1 cellular context compared by ENCODE assay signal in genomic region chr16:48188449-48189102, GRCh38.
TF ChIP-seq lines count a peak whose summit lies in the region.

No MANE protein-coding gene starts in this region.

TF ChIP-seq in GM12878, 131 proteins besides CTCF, POLR2A, EP300 and RAD21 (continued from another document and continues in another):
- TF ChIP-seq, protein P1, sequence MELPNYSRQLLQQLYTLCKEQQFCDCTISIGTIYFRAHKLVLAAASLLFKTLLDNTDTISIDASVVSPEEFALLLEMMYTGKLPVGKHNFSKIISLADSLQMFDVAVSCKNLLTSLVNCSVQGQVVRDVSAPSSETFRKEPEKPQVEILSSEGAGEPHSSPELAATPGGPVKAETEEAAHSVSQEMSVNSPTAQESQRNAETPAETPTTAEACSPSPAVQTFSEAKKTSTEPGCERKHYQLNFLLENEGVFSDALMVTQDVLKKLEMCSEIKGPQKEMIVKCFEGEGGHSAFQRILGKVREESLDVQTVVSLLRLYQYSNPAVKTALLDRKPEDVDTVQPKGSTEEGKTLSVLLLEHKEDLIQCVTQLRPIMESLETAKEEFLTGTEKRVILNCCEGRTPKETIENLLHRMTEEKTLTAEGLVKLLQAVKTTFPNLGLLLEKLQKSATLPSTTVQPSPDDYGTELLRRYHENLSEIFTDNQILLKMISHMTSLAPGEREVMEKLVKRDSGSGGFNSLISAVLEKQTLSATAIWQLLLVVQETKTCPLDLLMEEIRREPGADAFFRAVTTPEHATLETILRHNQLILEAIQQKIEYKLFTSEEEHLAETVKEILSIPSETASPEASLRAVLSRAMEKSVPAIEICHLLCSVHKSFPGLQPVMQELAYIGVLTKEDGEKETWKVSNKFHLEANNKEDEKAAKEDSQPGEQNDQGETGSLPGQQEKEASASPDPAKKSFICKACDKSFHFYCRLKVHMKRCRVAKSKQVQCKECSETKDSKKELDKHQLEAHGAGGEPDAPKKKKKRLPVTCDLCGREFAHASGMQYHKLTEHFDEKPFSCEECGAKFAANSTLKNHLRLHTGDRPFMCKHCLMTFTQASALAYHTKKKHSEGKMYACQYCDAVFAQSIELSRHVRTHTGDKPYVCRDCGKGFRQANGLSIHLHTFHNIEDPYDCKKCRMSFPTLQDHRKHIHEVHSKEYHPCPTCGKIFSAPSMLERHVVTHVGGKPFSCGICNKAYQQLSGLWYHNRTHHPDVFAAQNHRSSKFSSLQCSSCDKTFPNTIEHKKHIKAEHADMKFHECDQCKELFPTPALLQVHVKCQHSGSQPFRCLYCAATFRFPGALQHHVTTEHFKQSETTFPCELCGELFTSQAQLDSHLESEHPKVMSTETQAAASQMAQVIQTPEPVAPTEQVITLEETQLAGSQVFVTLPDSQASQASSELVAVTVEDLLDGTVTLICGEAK (IDR thresholded peaks at IDR 0.05; ENCODE audit: borderline replicate concordance) = no peak
- TF ChIP-seq STAT1 (conservative IDR thresholded peaks at IDR 0.05) = no peak
- no peak for TF ChIP-seq SREBF1 (IDR thresholded peaks at IDR 0.05; ENCODE audit: low read length)
- peak; percentile 63; the same call in 1 of the 2 replicates for TF ChIP-seq CHD2 (IDR thresholded peaks at IDR 0.05; ENCODE audit: borderline replicate concordance, low read depth, low read length)
- peak; percentile 92 for TF ChIP-seq BACH1 (IDR thresholded peaks at IDR 0.05; ENCODE audit: borderline replicate concordance)
- no peak for TF ChIP-seq MYC (IDR thresholded peaks at IDR 0.05; ENCODE audit: insufficient read depth, insufficient read length, insufficient replicate concordance, low read length, severe bottlenecking)
- no peak for TF ChIP-seq ZNF592 (IDR thresholded peaks at IDR 0.05)
- no peak for TF ChIP-seq ZNF274 (IDR thresholded peaks at IDR 0.05; ENCODE audit: insufficient read depth, insufficient read length)
- peak; percentile 52; the same call in 1 of the 2 replicates for TF ChIP-seq ZNF687 (IDR thresholded peaks at IDR 0.05)
- no peak; the same call in 1 of the 2 replicates for TF ChIP-seq RAD51 (IDR thresholded peaks at IDR 0.05)
- TF ChIP-seq RCOR1 (conservative IDR thresholded peaks at IDR 0.05; ENCODE audit: low read depth, low read length) = peak; percentile 83; the same call in 1 of the 2 replicates
- TF ChIP-seq, protein P2, sequence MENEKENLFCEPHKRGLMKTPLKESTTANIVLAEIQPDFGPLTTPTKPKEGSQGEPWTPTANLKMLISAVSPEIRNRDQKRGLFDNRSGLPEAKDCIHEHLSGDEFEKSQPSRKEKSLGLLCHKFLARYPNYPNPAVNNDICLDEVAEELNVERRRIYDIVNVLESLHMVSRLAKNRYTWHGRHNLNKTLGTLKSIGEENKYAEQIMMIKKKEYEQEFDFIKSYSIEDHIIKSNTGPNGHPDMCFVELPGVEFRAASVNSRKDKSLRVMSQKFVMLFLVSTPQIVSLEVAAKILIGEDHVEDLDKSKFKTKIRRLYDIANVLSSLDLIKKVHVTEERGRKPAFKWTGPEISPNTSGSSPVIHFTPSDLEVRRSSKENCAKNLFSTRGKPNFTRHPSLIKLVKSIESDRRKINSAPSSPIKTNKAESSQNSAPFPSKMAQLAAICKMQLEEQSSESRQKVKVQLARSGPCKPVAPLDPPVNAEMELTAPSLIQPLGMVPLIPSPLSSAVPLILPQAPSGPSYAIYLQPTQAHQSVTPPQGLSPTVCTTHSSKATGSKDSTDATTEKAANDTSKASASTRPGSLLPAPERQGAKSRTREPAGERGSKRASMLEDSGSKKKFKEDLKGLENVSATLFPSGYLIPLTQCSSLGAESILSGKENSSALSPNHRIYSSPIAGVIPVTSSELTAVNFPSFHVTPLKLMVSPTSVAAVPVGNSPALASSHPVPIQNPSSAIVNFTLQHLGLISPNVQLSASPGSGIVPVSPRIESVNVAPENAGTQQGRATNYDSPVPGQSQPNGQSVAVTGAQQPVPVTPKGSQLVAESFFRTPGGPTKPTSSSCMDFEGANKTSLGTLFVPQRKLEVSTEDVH (IDR thresholded peaks at IDR 0.05; ENCODE audit: low read depth, partially characterized antibody) = no peak
- TF ChIP-seq, protein P3, sequence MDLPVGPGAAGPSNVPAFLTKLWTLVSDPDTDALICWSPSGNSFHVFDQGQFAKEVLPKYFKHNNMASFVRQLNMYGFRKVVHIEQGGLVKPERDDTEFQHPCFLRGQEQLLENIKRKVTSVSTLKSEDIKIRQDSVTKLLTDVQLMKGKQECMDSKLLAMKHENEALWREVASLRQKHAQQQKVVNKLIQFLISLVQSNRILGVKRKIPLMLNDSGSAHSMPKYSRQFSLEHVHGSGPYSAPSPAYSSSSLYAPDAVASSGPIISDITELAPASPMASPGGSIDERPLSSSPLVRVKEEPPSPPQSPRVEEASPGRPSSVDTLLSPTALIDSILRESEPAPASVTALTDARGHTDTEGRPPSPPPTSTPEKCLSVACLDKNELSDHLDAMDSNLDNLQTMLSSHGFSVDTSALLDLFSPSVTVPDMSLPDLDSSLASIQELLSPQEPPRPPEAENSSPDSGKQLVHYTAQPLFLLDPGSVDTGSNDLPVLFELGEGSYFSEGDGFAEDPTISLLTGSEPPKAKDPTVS (IDR thresholded peaks at IDR 0.05; ENCODE audit: low read depth, low read length) = no peak
- TF ChIP-seq EED (IDR thresholded peaks at IDR 0.05; ENCODE audit: low read depth) = peak; percentile 63; the same call in 1 of the 2 replicates
- no peak for TF ChIP-seq SUPT20H (IDR thresholded peaks at IDR 0.05; ENCODE audit: borderline replicate concordance, control insufficient read depth, low read depth, low read length)
- no peak for TF ChIP-seq SIN3A (IDR thresholded peaks at IDR 0.05; ENCODE audit: low read depth, low read length)
- TF ChIP-seq POU2F2 (IDR thresholded peaks at IDR 0.05; ENCODE audit: borderline replicate concordance, low read depth, low read length) = peak; percentile 79; the same call in 1 of the 3 replicates
- TF ChIP-seq POLR2AphosphoS2 (IDR thresholded peaks at IDR 0.05; ENCODE audit: low read depth, low read length) = no peak
- no peak for TF ChIP-seq FOXK2 (IDR thresholded peaks at IDR 0.05)
- no peak for TF ChIP-seq HCFC1 (IDR thresholded peaks at IDR 0.05; ENCODE audit: low read length)
- no peak for TF ChIP-seq MXI1 (IDR thresholded peaks at IDR 0.05; ENCODE audit: low read depth, low read length)
- TF ChIP-seq ZNF384 (IDR thresholded peaks at IDR 0.05; ENCODE audit: borderline replicate concordance, low read depth, low read length) = no peak
- no peak for TF ChIP-seq ZNF207 (IDR thresholded peaks at IDR 0.05; ENCODE audit: borderline replicate concordance)
- peak; percentile 64; the same call in 1 of the 2 replicates for TF ChIP-seq TBL1XR1 (IDR thresholded peaks at IDR 0.05; ENCODE audit: low read depth, low read length)
- TF ChIP-seq, protein P4, sequence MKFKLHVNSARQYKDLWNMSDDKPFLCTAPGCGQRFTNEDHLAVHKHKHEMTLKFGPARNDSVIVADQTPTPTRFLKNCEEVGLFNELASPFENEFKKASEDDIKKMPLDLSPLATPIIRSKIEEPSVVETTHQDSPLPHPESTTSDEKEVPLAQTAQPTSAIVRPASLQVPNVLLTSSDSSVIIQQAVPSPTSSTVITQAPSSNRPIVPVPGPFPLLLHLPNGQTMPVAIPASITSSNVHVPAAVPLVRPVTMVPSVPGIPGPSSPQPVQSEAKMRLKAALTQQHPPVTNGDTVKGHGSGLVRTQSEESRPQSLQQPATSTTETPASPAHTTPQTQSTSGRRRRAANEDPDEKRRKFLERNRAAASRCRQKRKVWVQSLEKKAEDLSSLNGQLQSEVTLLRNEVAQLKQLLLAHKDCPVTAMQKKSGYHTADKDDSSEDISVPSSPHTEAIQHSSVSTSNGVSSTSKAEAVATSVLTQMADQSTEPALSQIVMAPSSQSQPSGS (IDR thresholded peaks at IDR 0.05; ENCODE audit: low read length) = peak; percentile 67
- TF ChIP-seq ZBTB4 (CRISPR knock-in tag; IDR thresholded peaks at IDR 0.05) = no peak
- TF ChIP-seq EGR1 (IDR thresholded peaks at IDR 0.05; ENCODE audit: borderline replicate concordance in 1 of 2, low read depth in 2 of 2, low read length in 2 of 2) = no peak
- TF ChIP-seq IKZF2 (IDR thresholded peaks at IDR 0.05) = peak; percentile 90 to 94
- peak; percentile 74; the same call in 1 of the 2 replicates for TF ChIP-seq NBN (IDR thresholded peaks at IDR 0.05)
